In genomic region chr3:168213920-168214319, GRCh38 we compare ENCODE assay signal across 12 cellular contexts.
DNase-seq lines count a peak whose midpoint lies in the region; ATAC-seq and TF ChIP-seq lines count a peak whose summit lies in the region.
"Had no signal": no experiment of that assay in that cellular context is flagged by ENCODE, and none has a peak within 500 bp of the region (broad histone marks: within the 10 kb centered on the region; RNA-seq: fewer than 3 reads in every experiment).

No MANE protein-coding gene starts in this region.

- CTCF ChIA-PET in GM10248 (lab: Yijun Ruan, JAX) = interaction anchor here (1.1 to 1.3 kb wide), 2 partner anchors 407 to 634 kb away, joined by 3 to 5 read pairs; no protein-coding TSS in a partner anchor

- no peak for TF ChIP-seq CTCF in GM10248 (IDR thresholded peaks at IDR 0.05; ENCODE audit: control extremely low read depth, extremely low read depth, low read depth, missing control alignments)
- no peak for TF ChIP-seq CTCF in heart right ventricle (IDR thresholded peaks at IDR 0.05)

- H3K27me3 Mint-ChIP-seq in activated T-helper 1 cell treated with anti-CD3 and anti-CD28 coated beads, Interleukin-12 subunit alpha, Interleukin-12 subunit beta, Interleukin-2, Interleukin-4 antibody, amounts not matched to agents 30 ng/mL and 10 ng/mL and 1 ng/mL, durations not matched to agents 14 hours and 24 hours and 36 hours (ENCODE audit: insufficient read depth) = peaks cover 5% of the 10 kb centered on the region
- H3K27me3 Mint-ChIP-seq: activated CD4-positive, alpha-beta T cell treated with anti-CD3 and anti-CD28 coated beads for 36 hours; stimulated activated naive B cell treated with anti-CD40 and anti-IgM and Interleukin-4, amounts not matched to agents 10 μg/mL and 1 μg/mL and 100 μg/mL, for 72 hours had no signal

- no peaks in the 10 kb centered on the region for H3K9me3 ChIP-seq in heart right ventricle

- peaks cover 0 to 13% (median 0%) of the 10 kb centered on the region in 9 donors for H3K4me1 ChIP-seq in heart right ventricle

- no peaks in the 10 kb centered on the region for H3K9me3 Mint-ChIP-seq in activated T-helper 1 cell treated with anti-CD3 and anti-CD28 coated beads, Interleukin-12 subunit alpha, Interleukin-12 subunit beta, Interleukin-2, Interleukin-4 antibody, amounts not matched to agents 30 ng/mL and 10 ng/mL and 1 ng/mL, durations not matched to agents 14 hours and 24 hours and 36 hours
- H3K9me3 Mint-ChIP-seq: stimulated activated naive B cell treated with anti-CD40 and anti-IgM and Interleukin-4, amounts not matched to agents 10 μg/mL and 1 μg/mL and 100 μg/mL, for 72 hours had no signal

- POLR2A ChIA-PET in GM10248 (lab: Yijun Ruan, JAX) = no interaction called here

- peak overlapping the region; percentile 37 for H3K4me3 Mint-ChIP-seq in activated T-helper 1 cell treated with anti-CD3 and anti-CD28 coated beads, Interleukin-12 subunit alpha, Interleukin-12 subunit beta, Interleukin-2, Interleukin-4 antibody, amounts not matched to agents 30 ng/mL and 10 ng/mL and 1 ng/mL, durations not matched to agents 14 hours and 24 hours and 36 hours
- H3K4me3 Mint-ChIP-seq: activated CD4-positive, alpha-beta T cell treated with anti-CD3 and anti-CD28 coated beads for 36 hours; stimulated activated naive B cell treated with anti-CD40 and anti-IgM and Interleukin-4, amounts not matched to agents 10 μg/mL and 1 μg/mL and 100 μg/mL, for 72 hours had no signal

- H3K4me1 Mint-ChIP-seq in activated T-helper 1 cell treated with anti-CD3 and anti-CD28 coated beads, Interleukin-12 subunit alpha, Interleukin-12 subunit beta, Interleukin-2, Interleukin-4 antibody, amounts not matched to agents 30 ng/mL and 10 ng/mL and 1 ng/mL, durations not matched to agents 14 hours and 24 hours and 36 hours (ENCODE audit: low read depth) = peaks cover 15% of the 10 kb centered on the region

- intact Hi-C loops in activated T-helper 1 cell treated with anti-CD3 and anti-CD28 coated beads, Interleukin-12 subunit alpha, Interleukin-12 subunit beta, Interleukin-2, Interleukin-4 antibody, amounts not matched to agents 30 ng/mL and 10 ng/mL and 1 ng/mL, durations not matched to agents 14 hours and 24 hours and 36 hours (cut with micrococcal nuclease) = loop anchor here (5.0 kb wide), 1 partner anchor 653 kb away; no protein-coding TSS in a partner anchor
- intact Hi-C loops in heart right ventricle (cut with DNase I) = loop anchor here in 7 of 10 donors (2.0 to 10.0 kb wide), 5 partner anchors 251 to 633 kb away; no protein-coding TSS in a partner anchor

- DNase-seq in GM10248 (ENCODE audit: extremely low spot score) (peak; percentile 40), SKM-1 (lab: John Stamatoyannopoulos, UW; ENCODE audit: unreplicated experiment) (no peak), heart right ventricle (no peak), cerebellar nuclear complex (lab: John Stamatoyannopoulos, UW) (no peak)
- DNase-seq in activated T-helper 1 cell treated with anti-CD3 and anti-CD28 coated beads, Interleukin-12 subunit alpha, Interleukin-12 subunit beta, Interleukin-2, Interleukin-4 antibody, amounts not matched to agents 30 ng/mL and 10 ng/mL and 1 ng/mL, durations not matched to agents 14 hours and 24 hours and 36 hours (ENCODE audit: low spot score) = no peak
- DNase-seq in stimulated activated CD4-positive, alpha-beta T cell treated with anti-CD3 and anti-CD28 coated beads, Interleukin-1b, Interleukin-23, amount 100 ng/mL, for 48 hours = no peak
- DNase-seq: activated CD4-positive, alpha-beta T cell treated with anti-CD3 and anti-CD28 coated beads for 36 hours; NCI-H1694 treated with DMSO at 0.1 percent for 48 hours; occipital lobe; stimulated activated naive B cell treated with anti-CD40 and anti-IgM and Interleukin-4, amounts not matched to agents 10 μg/mL and 1 μg/mL and 100 μg/mL, for 72 hours had no signal

- WGBS in heart right ventricle, 2 donors = 68 to 83% methylated on average over 4 of the region's 4 CpGs

- no peak overlapping the region for H3K27ac Mint-ChIP-seq in activated T-helper 1 cell treated with anti-CD3 and anti-CD28 coated beads, Interleukin-12 subunit alpha, Interleukin-12 subunit beta, Interleukin-2, Interleukin-4 antibody, amounts not matched to agents 30 ng/mL and 10 ng/mL and 1 ng/mL, durations not matched to agents 14 hours and 24 hours and 36 hours
- H3K27ac Mint-ChIP-seq: activated CD4-positive, alpha-beta T cell treated with anti-CD3 and anti-CD28 coated beads for 36 hours; stimulated activated naive B cell treated with anti-CD40 and anti-IgM and Interleukin-4, amounts not matched to agents 10 μg/mL and 1 μg/mL and 100 μg/mL, for 72 hours had no signal

- H3K36me3 Mint-ChIP-seq in activated T-helper 1 cell treated with anti-CD3 and anti-CD28 coated beads, Interleukin-12 subunit alpha, Interleukin-12 subunit beta, Interleukin-2, Interleukin-4 antibody, amounts not matched to agents 30 ng/mL and 10 ng/mL and 1 ng/mL, durations not matched to agents 14 hours and 24 hours and 36 hours (ENCODE audit: low read depth) = no peaks in the 10 kb centered on the region
- H3K36me3 Mint-ChIP-seq: stimulated activated naive B cell treated with anti-CD40 and anti-IgM and Interleukin-4, amounts not matched to agents 10 μg/mL and 1 μg/mL and 100 μg/mL, for 72 hours had no signal

- H3K4me3 ChIP-seq in heart right ventricle = no peak overlapping the region

- ATAC-seq in GM19463 (IDR thresholded peaks at IDR 0.05; ENCODE audit: unreplicated experiment) (peak; percentile 94), HG03097 (IDR thresholded peaks at IDR 0.05; ENCODE audit: low FRiP score, unreplicated experiment) (peak; percentile 86), heart right ventricle (no peak)
- ATAC-seq: activated CD4-positive, alpha-beta T cell treated with anti-CD3 and anti-CD28 coated beads for 36 hours had no signal

- no peaks in the 10 kb centered on the region for H3K36me3 ChIP-seq in heart right ventricle

- H3K27me3 ChIP-seq in heart right ventricle = no peaks in the 10 kb centered on the region

- no peak overlapping the region for H3K27ac ChIP-seq in heart right ventricle

Comparison
In these comparisons a context has a peak if more than half of its experiments do, and no peak if none do; other contexts are left out.
1. ATAC-seq: peak in GM19463 (single experiment) and HG03097 (single experiment); none in heart right ventricle (0 of 8).